10 cellular contexts compared by ENCODE assay signal in the genomic region with DNA sequence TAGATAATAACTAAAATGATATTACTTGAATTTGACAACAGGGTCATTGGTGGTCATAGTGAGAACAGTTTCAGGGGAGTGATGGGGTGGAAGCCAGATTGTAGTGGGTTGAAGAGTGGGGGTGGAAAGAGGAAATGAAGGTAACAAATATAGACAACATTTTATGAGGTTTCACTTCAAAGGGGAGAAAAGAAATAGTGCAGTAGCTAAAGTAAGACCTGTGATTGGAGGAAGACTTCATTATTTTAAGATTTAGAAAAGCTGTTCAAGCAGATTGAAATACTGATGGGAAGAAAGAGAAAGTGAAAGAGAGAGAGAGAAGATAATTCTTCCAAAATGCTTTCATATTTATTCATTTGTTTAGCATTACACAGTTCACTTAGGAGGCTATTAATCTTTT. TPM values are rescaled to one million over a fixed set of nuclear protein-coding genes. Genes with fewer than 3 reads are reported as not detected.
A peak's percentile ranks its signal among the peaks of the same experiment; 100 is the strongest.
DNase-seq lines count a peak whose midpoint lies in the region; ATAC-seq and TF ChIP-seq lines count a peak whose summit lies in the region.
"Had no signal": no experiment of that assay in that cellular context is flagged by ENCODE, and none has a peak within 500 bp of the region (broad histone marks: within the 10 kb centered on the region; RNA-seq: fewer than 3 reads in every experiment).

No MANE protein-coding gene starts in this region.

- H3K79me2 ChIP-seq in SU-DHL-6 (ENCODE audit: insufficient read depth, low read length) (no peaks in the 10 kb centered on the region), mammary epithelial cell (ENCODE audit: insufficient read depth, low read length) (no peaks in the 10 kb centered on the region)

- POLR2A ChIA-PET in CD8-positive, alpha-beta memory T cell (lab: Charles Lee): interaction anchor here (0.5 to 1.4 kb wide), 4 partner anchors 51 to 65 kb away, joined by 3 to 4 read pairs (median 4); no protein-coding TSS in a partner anchor

- peaks cover 25% of the 10 kb centered on the region for H3K4me1 ChIP-seq in CD8-positive, alpha-beta memory T cell (ENCODE audit: insufficient read depth, low read length)
- peaks cover 0 to 10% (median 0%) of the 10 kb centered on the region in 9 donors for H3K4me1 ChIP-seq in heart right ventricle
- no peaks in the 10 kb centered on the region for H3K4me1 ChIP-seq in mammary epithelial cell (ENCODE audit: insufficient read depth, low read length)

- H4K20me1 ChIP-seq in SU-DHL-6 (ENCODE audit: low read depth, low read length): no peaks in the 10 kb centered on the region
- H4K20me1 ChIP-seq in mammary epithelial cell (ENCODE audit: insufficient read depth, low read length): no peaks in the 10 kb centered on the region

- BruUV-seq in mammary epithelial cell (replicated peaks; lab: Mats Ljungman, UMichigan): no TSS peak

- H3K9ac ChIP-seq in SU-DHL-6 (ENCODE audit: low read length): peak overlapping the region; percentile 21
- H3K9ac ChIP-seq in mammary epithelial cell (ENCODE audit: insufficient read depth, low read length): no peak overlapping the region

- no peak for TF ChIP-seq CTCF in SU-DHL-6 (IDR thresholded peaks at IDR 0.05; ENCODE audit: insufficient read depth, low read length, poor library complexity, severe bottlenecking)
- no peak for TF ChIP-seq CTCF in heart right ventricle (IDR thresholded peaks at IDR 0.05)
- no peak for TF ChIP-seq CTCF in mammary epithelial cell (conservative IDR thresholded peaks at IDR 0.05 in 1 of 2, IDR thresholded peaks at IDR 0.05 in 1 of 2; ENCODE audit: extremely low read depth in 1 of 2, insufficient read depth in 1 of 2, low read depth in 1 of 2, low read length in 2 of 2)
- no peak for TF ChIP-seq CTCF in foreskin fibroblast (IDR thresholded peaks at IDR 0.05; ENCODE audit: low read depth, low read length)

- H3K36me3 Mint-ChIP-seq in CD8-positive, alpha-beta memory T cell: no peaks in the 10 kb centered on the region

- H3K9me3 Mint-ChIP-seq in CD8-positive, alpha-beta memory T cell: no peaks in the 10 kb centered on the region

- H3K27me3 ChIP-seq in CD8-positive, alpha-beta memory T cell (ENCODE audit: insufficient read depth, low read length, poor library complexity, severe bottlenecking): peaks cover under 1% of the 10 kb centered on the region
- H3K27me3 ChIP-seq in SU-DHL-6 (ENCODE audit: low read length) (no peaks in the 10 kb centered on the region), heart right ventricle (peaks cover 0 to 16% (median 0%) of the 10 kb centered on the region in 7 donors), mammary epithelial cell (ENCODE audit: insufficient read depth, low read length) (peaks cover 3% of the 10 kb centered on the region)

- no peaks in the 10 kb centered on the region for H3K9me2 ChIP-seq in SU-DHL-6 (replicated peaks; ENCODE audit: insufficient read depth, low read length)

- H3K4me2 ChIP-seq in SU-DHL-6 (ENCODE audit: low read depth, low read length, poor library complexity, severe bottlenecking): peak overlapping the region; percentile 63
- H3K4me2 ChIP-seq in mammary epithelial cell (ENCODE audit: insufficient read depth, low read depth, low read length): no peak overlapping the region

- H3K4me3 Mint-ChIP-seq in CD8-positive, alpha-beta memory T cell: peak overlapping the region; percentile 21 to 75 (median 67)

- H3K4me1 Mint-ChIP-seq in CD8-positive, alpha-beta memory T cell: peaks cover 27 to 36% (median 34%) of the 10 kb centered on the region in 3 donors

- no peaks in the 10 kb centered on the region for H3K27me3 Mint-ChIP-seq in CD8-positive, alpha-beta memory T cell

- H2AFZ ChIP-seq in SU-DHL-6 (ENCODE audit: low read depth, low read length, severe bottlenecking) (no peak overlapping the region), mammary epithelial cell (ENCODE audit: low read depth, low read length) (no peak overlapping the region)

- H3K27ac Mint-ChIP-seq in CD8-positive, alpha-beta memory T cell: peak overlapping the region; percentile 55 to 89 (median 70)

- H3F3A ChIP-seq in SU-DHL-6 (ENCODE audit: insufficient read depth): 0 out of 2 replicates have a peak, but pooled peaks cover 8% of the 10 kb centered on the region

- in situ Hi-C loops in mammary epithelial cell (cut with MboI; ENCODE audit: low sequenced_read_pairs in 2 of 2): no loop called here

- intact Hi-C loops in heart right ventricle (cut with DNase I): no loop called here
- intact Hi-C loops in mammary epithelial cell (cut with micrococcal nuclease): no loop called here

- ATAC-seq in HG02938 (IDR thresholded peaks at IDR 0.05; ENCODE audit: unreplicated experiment) (peak; percentile 90), heart right ventricle (no peak)

- H3K4me3 ChIP-seq in CD8-positive, alpha-beta memory T cell (ENCODE audit: low read length): peak overlapping the region; percentile 13
- peak overlapping the region; percentile 10 for H3K4me3 ChIP-seq in SU-DHL-6 (ENCODE audit: insufficient read depth, low read length, poor library complexity, severe bottlenecking)
- no peak overlapping the region for H3K4me3 ChIP-seq in heart right ventricle
- H3K4me3 ChIP-seq in mammary epithelial cell (replicated peaks in 1 of 3; ENCODE audit: insufficient read depth in 1 of 3, low read depth in 2 of 3, low read length in 3 of 3): no peak overlapping the region
- H3K4me3 ChIP-seq in foreskin fibroblast (ENCODE audit: low read depth in 1 of 2, low read length in 2 of 2): no peak overlapping the region

- dilution Hi-C loops in mammary epithelial cell (cut with HindIII; ENCODE audit: low sequenced_read_pairs): no loop called here

- CTCF ChIA-PET in CD8-positive, alpha-beta memory T cell (lab: Charles Lee): interaction anchor here (1.0 to 2.5 kb wide), 5 partner anchors 15 to 117 kb away, joined by 3 to 11 read pairs (median 4); no protein-coding TSS in a partner anchor
- CTCF ChIA-PET in mammary epithelial cell (lab: Charles Lee; ENCODE audit: low non-redundant PET): interaction anchor here (0.6 kb wide), 1 partner anchor 306 kb away, joined by 5 read pairs; no protein-coding TSS in a partner anchor

- H3K36me3 ChIP-seq in CD8-positive, alpha-beta memory T cell (ENCODE audit: insufficient read depth, low read length): no peaks in the 10 kb centered on the region
- H3K36me3 ChIP-seq in SU-DHL-6 (ENCODE audit: low read length) (no peaks in the 10 kb centered on the region), heart right ventricle (no peaks in the 10 kb centered on the region), mammary epithelial cell (ENCODE audit: insufficient read depth, low read length) (no peaks in the 10 kb centered on the region)

- no peak overlapping the region for H3K27ac ChIP-seq in CD8-positive, alpha-beta memory T cell (ENCODE audit: low read depth, low read length)
- H3K27ac ChIP-seq in SU-DHL-6 (ENCODE audit: low read depth, low read length): peak overlapping the region; percentile 51
- H3K27ac ChIP-seq in heart right ventricle: peak overlapping the region in 1 of 10 donors; percentile 28
- no peak overlapping the region for H3K27ac ChIP-seq in mammary epithelial cell (ENCODE audit: insufficient read depth, low read depth, low read length)

- no peaks in the 10 kb centered on the region for H3K9me3 ChIP-seq in CD8-positive, alpha-beta memory T cell (ENCODE audit: low read length)
- no peaks in the 10 kb centered on the region for H3K9me3 ChIP-seq in SU-DHL-6 (ENCODE audit: insufficient read depth, low read length)
- no peaks in the 10 kb centered on the region for H3K9me3 ChIP-seq in heart right ventricle
- H3K9me3 ChIP-seq in mammary epithelial cell (replicated peaks; ENCODE audit: insufficient read depth, low read length): no peaks in the 10 kb centered on the region

- peak in 2 of 5 donors; percentile 12 to 33 for DNase-seq in CD8-positive, alpha-beta memory T cell
- DNase-seq in GM19238 (ENCODE audit: insufficient read length, low spot score) (peak; percentile 55), SW 1271 (lab: John Stamatoyannopoulos, UW) (no peak), heart right ventricle (no peak), mammary epithelial cell (no peak), foreskin fibroblast (no peak)
- DNase-seq: SHP77 had no signal

RNA-seq across cellular contexts. Expression of a gene that starts 52.0 kb away (rescaled TPM):
- 10 to 100 TPM; 38.4 to 40.5 TPM for total RNA-seq in CD8-positive, alpha-beta memory T cell
- 94.0 TPM for polyA plus RNA-seq in CD8-positive, alpha-beta memory T cell
- total RNA-seq in heart right ventricle (1 to 10 TPM in 2 of 10 donors, under 1 TPM in 7, not detected in 1; 0.16 to 1.8 (median 0.40) TPM), mammary epithelial cell (not detected)
- polyA plus RNA-seq in heart right ventricle (under 1 TPM in 1 of 2 donors, not detected in 1; 0.04 TPM), mammary epithelial cell (not detected)
- not detected for polyA minus RNA-seq in mammary epithelial cell
- total RNA-seq: HT-29 had no signal

Comparison
In these comparisons a context has a peak if more than half of its experiments do, and no peak if none do; other contexts are left out.
1. H3K4me3 ChIP-seq: peak in CD8-positive, alpha-beta memory T cell (single experiment) and SU-DHL-6 (single experiment); none in heart right ventricle (0 of 10), mammary epithelial cell (0 of 3) and foreskin fibroblast (0 of 2).
2. RNA of a gene that starts 52.0 kb away (total RNA-seq): 38.4 to 40.5 TPM in CD8-positive, alpha-beta memory T cell; 0.16 to 1.8 TPM in heart right ventricle and not detected in mammary epithelial cell; every median in the first group is over 10 times any median in the second.